In genomic region chr6:131924881-131925474, GRCh38 we compare ENCODE assay signal across 8 cellular contexts. TPM values are rescaled to one million over a fixed set of nuclear protein-coding genes. Genes with fewer than 3 reads are reported as not detected.
DNase-seq lines count a peak whose midpoint lies in the region; ATAC-seq, FAIRE-seq and TF ChIP-seq lines count a peak whose summit lies in the region.

No MANE protein-coding gene starts in this region.

- DNase-seq in GDM1 (lab: John Stamatoyannopoulos, UW) = peak; percentile 24
- peak; percentile 12 to 37 for DNase-seq in NCI-H2081 (lab: John Stamatoyannopoulos, UW)
- DNase-seq in bronchial epithelial cell (ENCODE audit: low read depth) = peak; percentile 53
- DNase-seq in medulla oblongata (ENCODE audit: extremely low spot score) = peak; percentile 70
- no peak for DNase-seq in stimulated activated CD4-positive, alpha-beta T cell treated with anti-CD3 and anti-CD28 coated beads, Interleukin-4, amount 100 ng/mL, for 1 hour
- no peak for DNase-seq in activated CD4-positive, alpha-beta T cell treated with anti-CD3 and anti-CD28 coated beads for 4 hours
- no peak for DNase-seq in ureter (ENCODE audit: low spot score)

- no peak for FAIRE-seq in bronchial epithelial cell (lab: Jason Lieb, UNC)

- no peaks in the 10 kb centered on the region for H3K36me3 ChIP-seq in bronchial epithelial cell (ENCODE audit: control insufficient read depth, insufficient read depth, low read length)

- no peak overlapping the region for H3K4me3 ChIP-seq in bronchial epithelial cell (ENCODE audit: low read depth, low read length)

- peak; percentile 36 for TF ChIP-seq CTCF in bronchial epithelial cell (IDR thresholded peaks at IDR 0.05; ENCODE audit: insufficient read depth, low read length, severe bottlenecking)

- no peak for ATAC-seq in HG03378 (IDR thresholded peaks at IDR 0.05; ENCODE audit: unreplicated experiment)

- no peaks in the 10 kb centered on the region for H3K27me3 ChIP-seq in bronchial epithelial cell (ENCODE audit: control insufficient read depth, insufficient read depth, low read length)

RNA-seq across cellular contexts. Expression of gene CCN2, which starts 26.2 kb away (rescaled TPM):
- total RNA-seq in bronchial epithelial cell = 1.3 and 2.6 TPM in 2 replicates
- total RNA-seq in ureter = 70.9 TPM

Comparison
In these comparisons a context has a peak if more than half of its experiments do, and no peak if none do; other contexts are left out.
1. DNase-seq: peak in GDM1 (single experiment), NCI-H2081 (2 of 2), bronchial epithelial cell (single experiment) and medulla oblongata (single experiment); none in stimulated activated CD4-positive, alpha-beta T cell treated with anti-CD3 and anti-CD28 coated beads, Interleukin-4, amount 100 ng/mL, for 1 hour (single experiment), activated CD4-positive, alpha-beta T cell treated with anti-CD3 and anti-CD28 coated beads for 4 hours (0 of 2) and ureter (single experiment).
2. RNA of gene CCN2, which starts 26.2 kb away (total RNA-seq): 70.9 TPM in ureter (single experiment); 1.3 to 2.6 TPM in bronchial epithelial cell; every median in the first group is over 10 times any median in the second.